ENCODE assay signal across 8 cellular contexts in the genomic region with DNA sequence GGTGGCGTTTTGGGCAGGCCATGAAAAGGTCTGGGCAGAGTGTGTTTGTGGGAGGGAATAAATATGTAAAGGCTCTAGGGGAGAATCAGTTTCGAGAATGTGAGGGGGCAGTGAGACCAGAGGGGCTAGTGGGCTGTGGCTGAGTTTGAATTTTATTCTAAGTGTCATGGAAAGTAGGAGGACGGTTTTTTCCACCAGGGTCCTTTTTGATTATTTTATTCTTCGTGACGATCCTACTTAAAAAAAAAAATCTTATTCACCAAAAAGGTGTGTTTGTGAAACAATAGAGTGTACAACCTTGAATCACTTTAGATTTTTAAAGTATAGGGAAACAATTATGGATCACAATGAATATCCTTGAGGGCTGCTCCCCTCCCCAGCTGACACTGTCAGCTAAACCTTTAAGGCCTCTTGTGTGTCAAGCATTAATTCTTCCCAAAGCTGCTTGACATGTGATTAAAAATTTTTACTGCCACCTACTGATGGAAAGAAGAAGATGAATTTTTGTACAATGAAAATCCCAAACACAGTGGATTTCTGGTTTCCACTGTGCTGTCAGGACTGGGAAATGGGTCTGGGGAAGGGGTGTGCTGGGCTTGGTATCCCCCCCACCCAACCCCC.
DNase-seq lines count a peak whose midpoint lies in the region; ATAC-seq and TF ChIP-seq lines count a peak whose summit lies in the region.

No MANE protein-coding gene starts in this region.

- no peak for TF ChIP-seq CTCF in CD4-positive, alpha-beta T cell (IDR thresholded peaks at IDR 0.05)
- peak; percentile 65 for TF ChIP-seq CTCF in hepatocyte (IDR thresholded peaks at IDR 0.05; ENCODE audit: poor library complexity)
- TF ChIP-seq CTCF in spleen (IDR thresholded peaks at IDR 0.05 in 8 of 11, conservative IDR thresholded peaks at IDR 0.05 in 3 of 11), result peak in 3 of 11 experiments; percentile 25 to 56 (median 34)

- peak overlapping the region; percentile 25 for H3K4me3 Mint-ChIP-seq in CD4-positive, alpha-beta T cell

- peaks cover 34% of the 10 kb centered on the region for H3K79me2 ChIP-seq in hepatocyte

- DNase-seq in CD4-positive, alpha-beta T cell, result no peak
- peak; percentile 64 for DNase-seq in H4 (ENCODE audit: low spot score)
- DNase-seq in NCI-H524 treated with DMSO at 0.1 percent for 48 hours (lab: John Stamatoyannopoulos, UW), result peak; percentile 60
- DNase-seq in hepatocyte (ENCODE audit: low spot score), result no peak
- DNase-seq in spleen, result no peak
- no peak for DNase-seq in activated CD4-positive, alpha-beta T cell treated with anti-CD3 and anti-CD28 coated beads, Interleukin-2, amount 50 U/mL, for 4 hours

- no peaks in the 10 kb centered on the region for H3K9me2 ChIP-seq in hepatocyte (replicated peaks; ENCODE audit: insufficient read depth)

- H3K4me1 ChIP-seq in hepatocyte (ENCODE audit: insufficient read depth) (peaks cover 12% of the 10 kb centered on the region), spleen (peaks cover 39 to 84% (median 73%) of the 10 kb centered on the region in 6 donors)

- POLR2A ChIA-PET in CD4-positive, alpha-beta T cell (lab: Charles Lee), result interaction anchor here (0.6 to 3.4 kb wide), 10 partner anchors 27 to 261 kb away, joined by 3 to 38 read pairs (median 3); a partner anchor contains a TSS

- no peaks in the 10 kb centered on the region for H4K20me1 ChIP-seq in hepatocyte (ENCODE audit: insufficient read depth, poor library complexity, severe bottlenecking)

- H3K27ac Mint-ChIP-seq in CD4-positive, alpha-beta T cell, result peak overlapping the region; percentile 60

- no peak overlapping the region for H3K27ac ChIP-seq in CD4-positive, alpha-beta T cell (ENCODE audit: low read depth, low read length)
- peak overlapping the region; percentile 72 for H3K27ac ChIP-seq in angular gyrus (ENCODE audit: low read depth, low read length)
- peak overlapping the region; percentile 53 for H3K27ac ChIP-seq in hepatocyte
- peak overlapping the region; percentile 22 to 85 (median 78) for H3K27ac ChIP-seq in spleen

- H3K9me3 Mint-ChIP-seq in CD4-positive, alpha-beta T cell, result no peaks in the 10 kb centered on the region

- 81% methylated on average over 5 of the region's 5 CpGs for WGBS in hepatocyte (ENCODE audit: low lambda C conversion rate, missing lambda C conversion rate)
- 57 to 73% (median 61%) methylated on average over 5 of the region's 5 CpGs for WGBS in spleen, 5 donors

- CTCF ChIA-PET in CD4-positive, alpha-beta T cell (lab: Charles Lee), result interaction anchor here (0.7 to 5.2 kb wide), 18 partner anchors 8 to 259 kb away, joined by 3 to 102 read pairs (median 5); a partner anchor contains a TSS

- no peaks in the 10 kb centered on the region for H3K36me3 ChIP-seq in hepatocyte (replicated peaks; ENCODE audit: insufficient read depth, low read depth)
- peaks cover 0 to 21% (median 0%) of the 10 kb centered on the region in 6 donors for H3K36me3 ChIP-seq in spleen

- H3K36me3 Mint-ChIP-seq in CD4-positive, alpha-beta T cell (ENCODE audit: low read depth), result peaks cover 21% of the 10 kb centered on the region

- H3K27me3 Mint-ChIP-seq in CD4-positive, alpha-beta T cell, result no peaks in the 10 kb centered on the region

- intact Hi-C loops in CD4-positive, alpha-beta T cell (cut with DNase I, micrococcal nuclease), result loop anchor here (2.0 to 5.0 kb wide), 3 partner anchors 52 to 262 kb away; a partner anchor contains a TSS
- intact Hi-C loops in spleen (cut with DNase I; ENCODE audit: low total_unique reads), result no loop called here

- H3K4me1 Mint-ChIP-seq in CD4-positive, alpha-beta T cell (ENCODE audit: low read depth), result peaks cover 51% of the 10 kb centered on the region

- H3K27me3 ChIP-seq in CD4-positive, alpha-beta T cell (ENCODE audit: control insufficient read depth, insufficient read depth, low read length), result no peaks in the 10 kb centered on the region
- H3K27me3 ChIP-seq in hepatocyte, result no peaks in the 10 kb centered on the region
- H3K27me3 ChIP-seq in spleen (replicated peaks in 1 of 7), result no peaks in the 10 kb centered on the region

- no peak for TF ChIP-seq POLR2A in spleen (IDR thresholded peaks at IDR 0.05)

- H2AFZ ChIP-seq in hepatocyte, result no peak overlapping the region

- H3K9me3 ChIP-seq in CD4-positive, alpha-beta T cell (ENCODE audit: control insufficient read depth, low read length), result peaks cover 2% of the 10 kb centered on the region
- H3K9me3 ChIP-seq in hepatocyte (ENCODE audit: low read depth) (no peaks in the 10 kb centered on the region), spleen (peaks cover 0 to 9% (median 6%) of the 10 kb centered on the region in 8 donors)

- peak; percentile 45 for ATAC-seq in CD4-positive, alpha-beta T cell (ENCODE audit: poor library complexity)
- no peak for ATAC-seq in HG03442 (IDR thresholded peaks at IDR 0.05; ENCODE audit: unreplicated experiment)

- peak overlapping the region; percentile 71 for H3K4me2 ChIP-seq in hepatocyte

- H3K4me3 ChIP-seq in hepatocyte, result no peak overlapping the region
- H3K4me3 ChIP-seq in spleen, result peak overlapping the region in 6 of 8 donors; percentile 16 to 55 (median 26)

Comparison
In these comparisons a context has a peak if more than half of its experiments do, and no peak if none do; other contexts are left out.
1. DNase-seq: peak in H4 (single experiment) and NCI-H524 treated with DMSO at 0.1 percent for 48 hours (single experiment); none in CD4-positive, alpha-beta T cell (0 of 10), hepatocyte (single experiment), spleen (single experiment) and activated CD4-positive, alpha-beta T cell treated with anti-CD3 and anti-CD28 coated beads, Interleukin-2, amount 50 U/mL, for 4 hours (0 of 2).